In the genomic region with DNA sequence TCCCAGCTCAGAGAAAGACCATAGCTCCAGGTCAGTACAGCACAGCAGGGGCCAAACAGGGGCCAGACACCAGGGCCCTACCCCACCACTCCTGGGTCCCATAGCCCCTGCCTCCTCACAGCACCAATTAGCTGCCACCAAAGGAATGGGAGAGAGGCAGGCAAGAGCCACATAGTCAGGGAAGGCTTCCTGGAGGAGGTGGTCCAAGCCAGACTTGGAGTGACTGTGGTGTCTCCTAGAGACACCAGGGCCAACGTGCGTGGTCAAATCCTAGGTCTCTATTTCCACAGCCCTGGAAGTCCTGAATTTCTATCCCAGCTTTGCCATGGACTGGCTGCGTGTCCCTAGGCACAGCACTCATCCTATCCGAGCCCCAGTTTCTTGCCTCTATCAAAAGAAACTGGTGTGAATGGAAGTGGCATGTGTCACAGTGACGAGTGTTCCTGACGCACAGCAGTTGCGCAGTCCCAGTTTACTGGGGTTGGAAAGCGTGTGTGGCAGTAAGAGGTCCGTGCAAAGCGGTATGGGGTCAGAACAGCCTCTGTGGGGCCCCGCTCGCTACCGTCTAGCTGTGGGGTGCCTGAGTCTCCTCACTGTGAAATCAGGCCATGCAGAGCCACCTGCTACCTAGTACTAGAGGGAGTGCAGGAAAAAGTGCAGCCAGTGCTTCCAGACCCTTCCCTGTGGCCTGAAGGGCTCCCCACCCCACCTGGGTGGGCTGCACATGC, we compare ENCODE assay signal across 15 cellular contexts. TPM values are rescaled to one million over a fixed set of nuclear protein-coding genes. Genes with fewer than 3 reads are reported as not detected.
DNase-seq lines count a peak whose midpoint lies in the region; ATAC-seq, FAIRE-seq and TF ChIP-seq lines count a peak whose summit lies in the region.
"Had no signal": no experiment of that assay in that cellular context is flagged by ENCODE, and none has a peak within 500 bp of the region (broad histone marks: within the 10 kb centered on the region; RNA-seq: fewer than 3 reads in every experiment).

No MANE protein-coding gene starts in this region.

- H3K9me3 ChIP-seq in A549 (no peaks in the 10 kb centered on the region), BLaER1 (no peaks in the 10 kb centered on the region), K562 (replicated peaks; ENCODE audit: control insufficient read depth, insufficient read depth, low read depth, low read length) (no peaks in the 10 kb centered on the region), neuronal stem cell (replicated peaks in 1 of 2; ENCODE audit: control insufficient read depth in 2 of 2, insufficient read depth in 1 of 2, low read depth in 1 of 2, low read length in 2 of 2) (no peaks in the 10 kb centered on the region), upper lobe of left lung (no peaks in the 10 kb centered on the region)
- H3K9me3 ChIP-seq: Caco-2 had no signal

- no peak overlapping the region for H4K91ac ChIP-seq in neuronal stem cell (ENCODE audit: low read depth, low read length, poor library complexity)

- H3K27me3 ChIP-seq in BLaER1 (no peaks in the 10 kb centered on the region), K562 (ENCODE audit: control insufficient read depth in 2 of 2, insufficient read depth in 2 of 2, low read length in 2 of 2) (peaks cover 0 to 28% of the 10 kb centered on the region in 2 experiments; a peak in 2 of 5 replicates), neuronal stem cell (ENCODE audit: control insufficient read depth in 3 of 3, insufficient read depth in 3 of 3, low read depth in 1 of 3, low read length in 3 of 3) (no peaks in the 10 kb centered on the region), upper lobe of left lung (no peaks in the 10 kb centered on the region)

- H3K23ac ChIP-seq in neuronal stem cell (ENCODE audit: low read depth, low read length, poor library complexity), result no peak overlapping the region

- TF ChIP-seq EP300 in A549 (IDR thresholded peaks at IDR 0.05) (no peak), K562 (IDR thresholded peaks at IDR 0.05; ENCODE audit: low read length) (no peak), upper lobe of left lung (IDR thresholded peaks at IDR 0.05) (no peak)

- H3K4me3 ChIP-seq in A549 (no peak overlapping the region), BLaER1 (no peak overlapping the region), K562 (no peak overlapping the region), neuronal stem cell (ENCODE audit: low read length in 2 of 2) (no peak overlapping the region), upper lobe of left lung (no peak overlapping the region)
- H3K4me3 ChIP-seq: GM23248 had no signal

- TF ChIP-seq RAD21 in A549 (conservative IDR thresholded peaks at IDR 0.05 in 1 of 2, IDR thresholded peaks at IDR 0.05 in 1 of 2) (no peak), K562 (CRISPR knock-in tag; conservative IDR thresholded peaks at IDR 0.05 in 1 of 2, IDR thresholded peaks at IDR 0.05 in 1 of 2) (no peak)

- no peak for DNase-seq in A549 (ENCODE audit: low read depth in 1 of 2, low spot score in 1 of 2)
- DNase-seq in K562 (ENCODE audit: extremely low read depth in 1 of 4, low spot score in 3 of 4), result no peak
- no peak for DNase-seq in neuronal stem cell (ENCODE audit: low spot score)
- no peak for DNase-seq in upper lobe of left lung
- DNase-seq: Caco-2; CD8-positive, alpha-beta memory T cell; DND-41; GF-D8; GM23248; H7; KBM-7 had no signal

- H3K27ac ChIP-seq in A549 (no peak overlapping the region), BLaER1 (no peak overlapping the region), K562 (ENCODE audit: extremely low read depth, low read depth, low read length) (no peak overlapping the region), neuronal stem cell (replicated peaks; ENCODE audit: low read length) (no peak overlapping the region), upper lobe of left lung (no peak overlapping the region)
- H3K27ac ChIP-seq: GM23248 had no signal

- FAIRE-seq in A549 (lab: Jason Lieb, UNC), result peak; percentile 46
- FAIRE-seq in K562 (lab: Jason Lieb, UNC), result no peak
- FAIRE-seq: GM18507 had no signal

- peak overlapping the region; percentile 43 for H2AK5ac ChIP-seq in neuronal stem cell (ENCODE audit: low read depth, low read length)

- peak overlapping the region; percentile 55 for H3K18ac ChIP-seq in neuronal stem cell (ENCODE audit: low read length)

- H3K36me3 ChIP-seq in BLaER1 (peaks cover 73% of the 10 kb centered on the region), K562 (ENCODE audit: control insufficient read depth, insufficient read depth, low read length) (no peaks in the 10 kb centered on the region), neuronal stem cell (replicated peaks in 1 of 2; ENCODE audit: control insufficient read depth in 2 of 2, insufficient read depth in 2 of 2, low read length in 2 of 2) (no peaks in the 10 kb centered on the region), upper lobe of left lung (no peaks in the 10 kb centered on the region)

- no peaks in the 10 kb centered on the region for H3K79me2 ChIP-seq in K562 (ENCODE audit: control insufficient read depth, insufficient read depth, low read length)

- H2BK15ac ChIP-seq in neuronal stem cell (ENCODE audit: low read length), result no peak overlapping the region

- TF ChIP-seq POLR2A in A549 (IDR thresholded peaks at IDR 0.05; ENCODE audit: low read length), result no peak
- TF ChIP-seq POLR2A in K562 (conservative IDR thresholded peaks at IDR 0.05), result no peak
- no peak for TF ChIP-seq POLR2A in upper lobe of left lung (IDR thresholded peaks at IDR 0.05)

- BruUV-seq in K562 (replicated peaks; lab: Mats Ljungman, UMichigan), result no TSS peak

- no peak overlapping the region for H4K8ac ChIP-seq in neuronal stem cell (ENCODE audit: low read depth, low read length)

- no peaks in the 10 kb centered on the region for H3K79me1 ChIP-seq in neuronal stem cell (ENCODE audit: low read depth, low read length)

- H4K20me1 ChIP-seq in BLaER1 (peaks cover 100% of the 10 kb centered on the region), K562 (replicated peaks; ENCODE audit: control insufficient read depth, insufficient read depth, low read length) (peaks cover 4% of the 10 kb centered on the region; the same call in 1 of the 2 replicates)

- H3K14ac ChIP-seq in neuronal stem cell (ENCODE audit: low read length), result no peak overlapping the region

- no peak overlapping the region for H2BK5ac ChIP-seq in neuronal stem cell (ENCODE audit: low read length)

- no peak for TF ChIP-seq CTCF in A549 (IDR thresholded peaks at IDR 0.05)
- no peak for TF ChIP-seq CTCF in K562 (IDR thresholded peaks at IDR 0.05 in 2 of 3, conservative IDR thresholded peaks at IDR 0.05 in 1 of 3; ENCODE audit: insufficient read depth in 2 of 3, low read depth in 1 of 3, low read length in 3 of 3)
- TF ChIP-seq CTCF in upper lobe of left lung (IDR thresholded peaks at IDR 0.05), result no peak

- WGBS in A549 (ENCODE audit: missing lambda C conversion rate), result 81% methylated on average over 13 of the region's 13 CpGs
- WGBS in K562 (ENCODE audit: insufficient coverage, low coverage, missing lambda C conversion rate), result 1% methylated on average over 10 of the region's 13 CpGs
- no CpG with 5 or more reads among the region's 13 CpGs for WGBS in neuronal stem cell (ENCODE audit: extremely low coverage in 2 of 2, insufficient read length in 2 of 2, insufficient replicate concordance in 1 of 2), 2 donors
- WGBS in upper lobe of left lung, 2 donors, result 75 to 89% methylated on average over 13 of the region's 13 CpGs

- H3K9ac ChIP-seq in BLaER1 (0 out of 2 replicates have a peak overlapping the region, but pooled peaks have one; percentile 10), K562 (ENCODE audit: insufficient read depth in 1 of 2, low read depth in 2 of 2, low read length in 2 of 2) (no peak overlapping the region), neuronal stem cell (ENCODE audit: low read depth, low read length, poor library complexity) (no peak overlapping the region)
- H3K9ac ChIP-seq: GM23248 had no signal

- intact Hi-C loops in K562 (cut with micrococcal nuclease), result no loop called here

- H3K9me1 ChIP-seq in K562 (ENCODE audit: control insufficient read depth, insufficient read depth, low read length), result no peaks in the 10 kb centered on the region

- no peak overlapping the region for H2BK120ac ChIP-seq in neuronal stem cell (ENCODE audit: low read depth, low read length)

- in situ Hi-C loops in K562 (cut with MboI), result loop anchor here (25.0 kb wide), 1 partner anchor 688 kb away; no protein-coding TSS in a partner anchor

- H3K4me2 ChIP-seq in A549 (no peak overlapping the region), BLaER1 (no peak overlapping the region; the same call in 1 of the 2 replicates), K562 (ENCODE audit: insufficient read depth, low read length) (no peak overlapping the region), neuronal stem cell (ENCODE audit: insufficient read depth, low read length, poor library complexity, severe bottlenecking) (no peak overlapping the region)

- no peak for ATAC-seq in A549
- no peak for ATAC-seq in K562
- ATAC-seq in upper lobe of left lung (ENCODE audit: low FRiP score in 2 of 2), result no peak
- no peak for ATAC-seq in HG03565 (IDR thresholded peaks at IDR 0.05; ENCODE audit: unreplicated experiment)
- no peak for ATAC-seq in HG03045 (IDR thresholded peaks at IDR 0.05; ENCODE audit: unreplicated experiment)

- no peak overlapping the region for H2BK12ac ChIP-seq in neuronal stem cell (ENCODE audit: low read length)

- CTCF ChIA-PET in A549 (lab: Yijun Ruan, JAX) (interaction anchor here (1.2 to 1.6 kb wide), 2 partner anchors 57 to 119 kb away, joined by 4 read pairs; no protein-coding TSS in a partner anchor), K562 (lab: Yijun Ruan, JAX; ENCODE audit: low intra/inter-chr PET ratio) (no interaction called here)

- H3K4ac ChIP-seq in neuronal stem cell (ENCODE audit: low read length), result no peak overlapping the region

- POLR2A ChIA-PET in A549 (lab: Yijun Ruan, JAX), result no interaction called here
- POLR2A ChIA-PET in K562 (lab: Yijun Ruan, JAX), result no interaction called here

- H2AFZ ChIP-seq in K562 (ENCODE audit: low read depth, low read length) (no peak overlapping the region), neuronal stem cell (ENCODE audit: low read length) (no peak overlapping the region)
- H2AFZ ChIP-seq: GM23248 had no signal

- H3K4me1 ChIP-seq in A549, result peaks cover 16% of the 10 kb centered on the region
- H3K4me1 ChIP-seq in BLaER1, result peaks cover 86% of the 10 kb centered on the region
- H3K4me1 ChIP-seq in K562 (replicated peaks in 1 of 2; ENCODE audit: control insufficient read depth in 2 of 2, insufficient read depth in 2 of 2, low read length in 2 of 2), result peaks cover 0 to 6% of the 10 kb centered on the region in 2 experiments; a peak in 2 of 5 replicates
- H3K4me1 ChIP-seq in neuronal stem cell (ENCODE audit: control insufficient read depth in 2 of 2, insufficient read depth in 1 of 2, low read depth in 1 of 2, low read length in 2 of 2), result peaks cover 18 to 23% of the 10 kb centered on the region in 2 donors
- H3K4me1 ChIP-seq in upper lobe of left lung, result peaks cover 0 to 7% (median 1%) of the 10 kb centered on the region in 4 donors
- H3K4me1 ChIP-seq: Caco-2 had no signal

RNA-seq across cellular contexts. Expression of gene KCNJ12, which starts 23.5 kb away (rescaled TPM):
- 0.34 and 0.38 TPM in 2 replicates for polyA plus RNA-seq in A549 (2011; rRNA removed)
- 0.82 and 1.0 TPM in 2 replicates for polyA plus RNA-seq in A549 (2012; cell fraction: cytosol; rRNA removed)
- 1.5 and 1.7 TPM in 2 replicates for polyA plus RNA-seq in A549 (2012; cell fraction: nucleus; rRNA removed)
- 0.44 to 0.54 TPM (median 0.46 TPM) in 3 replicates for polyA plus RNA-seq in A549 (2017; fragmentation: RNase III; extraction: RNeasy Plus Mini Kit Qiagen cat#74134 plus additional on column Dnase treatment)
- polyA minus RNA-seq in A549 (2011; rRNA and poly(A)+ RNA removed), result 0.37 and 0.44 TPM in 2 replicates
- not detected in 2 replicates for total RNA-seq in K562 (2011; cell fraction: chromatin; rRNA removed; ENCODE audit: low replicate concordance)
- not detected in 2 replicates for total RNA-seq in K562 (2011; cell fraction: nucleolus; rRNA removed)
- total RNA-seq in K562 (2011; cell fraction: nucleoplasm; rRNA removed), result not detected in 2 replicates
- total RNA-seq in K562 (2014; rRNA removed), result 0.12 TPM in 1 of 2 replicates, not detected in the other
- total RNA-seq in K562 (2014; rRNA removed; fragmentation: Illumina TruSeq; extraction: Trizol), result not detected in 2 replicates
- total RNA-seq in K562 (2015; rRNA removed; fragmentation: Illumina TruSeq; extraction: Trizol), result not detected in 2 replicates
- total RNA-seq in K562 (2021), result 0.02 TPM in 1 of 2 replicates, not detected in the other
- not detected in 2 replicates for polyA plus RNA-seq in K562 (2011; rRNA removed)
- polyA plus RNA-seq in K562 (2011; cell fraction: cytosol; rRNA removed), result 0.01 and 0.03 TPM in 2 replicates
- polyA plus RNA-seq in K562 (2011; cell fraction: nucleus; rRNA removed), result not detected in 2 replicates
- polyA plus RNA-seq in K562 (2012), result not detected in 2 replicates
- polyA plus RNA-seq in K562 (2014; fragmentation: Illumina TruSeq; extraction: Trizol), result not detected in 2 replicates
- polyA plus RNA-seq in K562 (2014; fragmentation: Nextera tagmentation; extraction: Ambion mirVana), result not detected
- polyA plus RNA-seq in K562 (2014; rRNA removed), result not detected in 2 replicates
- polyA minus RNA-seq in K562 (2011; rRNA and poly(A)+ RNA removed), result not detected in 2 replicates
- not detected in 2 replicates for polyA minus RNA-seq in K562 (2011; cell fraction: cytosol; rRNA and poly(A)+ RNA removed)
- polyA minus RNA-seq in K562 (2011; cell fraction: nucleus; rRNA and poly(A)+ RNA removed), result not detected in 2 replicates
- polyA plus RNA-seq in neuronal stem cell (2013, experiment 1 of 2), result 0.78 TPM
- 0.89 TPM for polyA plus RNA-seq in neuronal stem cell (2013, experiment 2 of 2)
- total RNA-seq in upper lobe of left lung, result 1 to 10 TPM; 1.2 to 3.8 (median 2.0) TPM
- total RNA-seq: CD8-positive, alpha-beta memory T cell had no signal
- polyA plus RNA-seq: CD8-positive, alpha-beta memory T cell had no signal

Comparison
In these comparisons a context has a peak if more than half of its experiments do, and no peak if none do; other contexts are left out.
1. Of the 35 proteins assayed by ChIP-seq in both K562 and A549: peak only in K562: none; only in A549: none; in both: ZFP36; in neither: 34.